In genomic region chr11:34448223-34448994, GRCh38 we compare ENCODE assay signal across 17 cellular contexts. TPM values are rescaled to one million over a fixed set of nuclear protein-coding genes. Genes with fewer than 3 reads are reported as not detected.
DNase-seq lines count a peak whose midpoint lies in the region; ATAC-seq and TF ChIP-seq lines count a peak whose summit lies in the region.
"Had no signal": no experiment of that assay in that cellular context is flagged by ENCODE, and none has a peak within 500 bp of the region (broad histone marks: within the 10 kb centered on the region; RNA-seq: fewer than 3 reads in every experiment).

No MANE protein-coding gene starts in this region.

- TF ChIP-seq CTCF in activated B cell treated with CpG ODN at 0.5 μM for 24 hours (IDR thresholded peaks at IDR 0.05): no peak
- no peak for TF ChIP-seq CTCF in natural killer cell (IDR thresholded peaks at IDR 0.05)
- no peak for TF ChIP-seq CTCF in tibial artery (IDR thresholded peaks at IDR 0.05)

- peaks cover 35% of the 10 kb centered on the region for H3K36me3 ChIP-seq in CD4-positive, alpha-beta memory T cell (ENCODE audit: insufficient read depth, low read length)
- peaks cover 19 to 46% (median 45%) of the 10 kb centered on the region in 3 donors for H3K36me3 ChIP-seq in tibial artery

- no peaks in the 10 kb centered on the region for H3K9me3 Mint-ChIP-seq in CD4-positive, alpha-beta memory T cell
- H3K9me3 Mint-ChIP-seq in activated B cell treated with CpG ODN at 0.5 μM for 24 hours: no peaks in the 10 kb centered on the region
- H3K9me3 Mint-ChIP-seq in natural killer cell: no peaks in the 10 kb centered on the region
- H3K9me3 Mint-ChIP-seq: activated T-cell treated with anti-CD3 and anti-CD28 coated beads, Interleukin-2, amount 50 U/mL, for 4 hours; dendritic cell treated with granulocyte-macrophage colony-stimulating factor and Interleukin-4, amounts not matched to agents 40 ng/mL and 50 ng/mL, for 4 days had no signal

- peak overlapping the region in 5 of 7 donors; percentile 21 to 73 (median 29) for H3K27ac Mint-ChIP-seq in CD4-positive, alpha-beta memory T cell
- H3K27ac Mint-ChIP-seq in activated B cell treated with CpG ODN at 0.5 μM for 24 hours (peak overlapping the region; percentile 47), natural killer cell (peak overlapping the region; percentile 63 to 68)
- H3K27ac Mint-ChIP-seq: dendritic cell treated with granulocyte-macrophage colony-stimulating factor and Interleukin-4, amounts not matched to agents 40 ng/mL and 50 ng/mL, for 4 days had no signal

- no peaks in the 10 kb centered on the region for H3K27me3 ChIP-seq in CD4-positive, alpha-beta memory T cell (ENCODE audit: insufficient read depth, low read length)
- no peaks in the 10 kb centered on the region for H3K27me3 ChIP-seq in tibial artery
- H3K27me3 ChIP-seq: heart right ventricle had no signal

- CTCF ChIA-PET in CD4-positive, alpha-beta memory T cell (lab: Charles Lee; ENCODE audit: partially characterized antibody): interaction anchor here (0.7 to 2.2 kb wide), 4 partner anchors 11 to 90 kb away, joined by 3 to 6 read pairs (median 4); partner anchors contain the start of genes ABTB2 and ELF5
- CTCF ChIA-PET in activated B cell treated with CpG ODN at 0.5 μM for 24 hours (lab: Charles Lee): no interaction called here

- no peak overlapping the region for H3K4me3 ChIP-seq in CD4-positive, alpha-beta memory T cell (ENCODE audit: low read length in 2 of 2)
- no peak overlapping the region for H3K4me3 ChIP-seq in tibial artery
- H3K4me3 ChIP-seq: heart right ventricle, lung had no signal

- peaks cover 29 to 45% (median 37%) of the 10 kb centered on the region in 4 donors for H3K4me1 Mint-ChIP-seq in CD4-positive, alpha-beta memory T cell
- H3K4me1 Mint-ChIP-seq in activated B cell treated with CpG ODN at 0.5 μM for 24 hours: peaks cover 59% of the 10 kb centered on the region
- peaks cover 33 to 50% of the 10 kb centered on the region in 2 donors for H3K4me1 Mint-ChIP-seq in natural killer cell

- H3K36me3 Mint-ChIP-seq in CD4-positive, alpha-beta memory T cell: peaks cover 29 to 40% of the 10 kb centered on the region in 2 donors
- H3K36me3 Mint-ChIP-seq in activated B cell treated with CpG ODN at 0.5 μM for 24 hours (ENCODE audit: low read depth) (peaks cover 57% of the 10 kb centered on the region), natural killer cell (peaks cover 16% of the 10 kb centered on the region)

- H3K4me3 Mint-ChIP-seq in CD4-positive, alpha-beta memory T cell: peak overlapping the region in 5 of 8 donors; percentile 19 to 72 (median 25)
- peak overlapping the region; percentile 30 for H3K4me3 Mint-ChIP-seq in activated B cell treated with CpG ODN at 0.5 μM for 24 hours
- H3K4me3 Mint-ChIP-seq in natural killer cell: no peak overlapping the region
- H3K4me3 Mint-ChIP-seq: activated T-cell treated with anti-CD3 and anti-CD28 coated beads, Interleukin-2, amount 50 U/mL, for 4 hours; dendritic cell treated with granulocyte-macrophage colony-stimulating factor and Interleukin-4, amounts not matched to agents 40 ng/mL and 50 ng/mL, for 4 days had no signal

- intact Hi-C loops in CD4-positive, alpha-beta memory T cell (cut with micrococcal nuclease): no loop called here
- intact Hi-C loops in activated B cell treated with CpG ODN at 0.5 μM for 24 hours (cut with micrococcal nuclease): no loop called here
- intact Hi-C loops in natural killer cell (cut with micrococcal nuclease): no loop called here
- intact Hi-C loops in tibial artery (cut with DNase I; ENCODE audit: low total_unique reads): loop anchor here (5.0 kb wide), 1 partner anchor 1024 kb away; no protein-coding TSS in a partner anchor

- ATAC-seq in GM18909 (IDR thresholded peaks at IDR 0.05; ENCODE audit: poor library complexity, unreplicated experiment) (peak; percentile 12), activated B cell treated with CpG ODN at 0.5 μM for 24 hours (ENCODE audit: low read depth) (no peak), natural killer cell (no peak)
- ATAC-seq: activated T-cell treated with anti-CD3 and anti-CD28 coated beads, Interleukin-2, amount 50 U/mL, for 4 hours; heart right ventricle had no signal

- peaks cover 23% of the 10 kb centered on the region for H3K4me1 ChIP-seq in CD4-positive, alpha-beta memory T cell (ENCODE audit: insufficient read depth, low read length)
- H3K4me1 ChIP-seq in tibial artery: no peaks in the 10 kb centered on the region
- H3K4me1 ChIP-seq: parathyroid adenoma had no signal

- DNase-seq in CD4-positive, alpha-beta memory T cell: no peak
- DNase-seq in activated B cell treated with CpG ODN at 0.5 μM for 24 hours: no peak
- DNase-seq in natural killer cell: no peak
- DNase-seq in NCI-H1930 (lab: John Stamatoyannopoulos, UW): no peak
- no peak for DNase-seq in NCI-H524 treated with DMSO at 0.1 percent for 48 hours (lab: John Stamatoyannopoulos, UW)
- DNase-seq in tibial artery: no peak
- no peak for DNase-seq in T-helper 1 cell
- DNase-seq: activated CD4-positive, alpha-beta T cell treated with anti-CD3 and anti-CD28 coated beads for 4 hours; activated T-cell treated with anti-CD3 and anti-CD28 coated beads, Interleukin-2, amount 50 U/mL, for 4 hours; C1 segment of cervical spinal cord; heart right ventricle; NCI-H2029 had no signal

- no peaks in the 10 kb centered on the region for H3K9me3 ChIP-seq in CD4-positive, alpha-beta memory T cell (ENCODE audit: control insufficient read depth in 1 of 2, low read length in 2 of 2)
- no peaks in the 10 kb centered on the region for H3K9me3 ChIP-seq in tibial artery
- H3K9me3 ChIP-seq: heart right ventricle had no signal

- POLR2A ChIA-PET in CD4-positive, alpha-beta memory T cell (lab: Charles Lee; ENCODE audit: partially characterized antibody): interaction anchor here (1.1 to 1.9 kb wide), 2 partner anchors 9 to 11 kb away, joined by 4 to 9 read pairs; no protein-coding TSS in a partner anchor
- POLR2A ChIA-PET in activated B cell treated with CpG ODN at 0.5 μM for 24 hours (lab: Charles Lee): interaction anchor here (0.6 to 1.0 kb wide), 4 partner anchors 9 to 909 kb away, joined by 3 to 4 read pairs (median 3); partner anchors contain the start of gene CAT

- no peaks in the 10 kb centered on the region for H3K27me3 Mint-ChIP-seq in CD4-positive, alpha-beta memory T cell
- H3K27me3 Mint-ChIP-seq in activated B cell treated with CpG ODN at 0.5 μM for 24 hours (no peaks in the 10 kb centered on the region), natural killer cell (ENCODE audit: low read depth in 2 of 2) (no peaks in the 10 kb centered on the region)
- H3K27me3 Mint-ChIP-seq: dendritic cell treated with granulocyte-macrophage colony-stimulating factor and Interleukin-4, amounts not matched to agents 40 ng/mL and 50 ng/mL, for 4 days had no signal

- H3K27ac ChIP-seq in CD4-positive, alpha-beta memory T cell (ENCODE audit: low read depth, low read length): no peak overlapping the region
- H3K27ac ChIP-seq in tibial artery: no peak overlapping the region
- H3K27ac ChIP-seq: parathyroid adenoma, RWPE1 had no signal

RNA-seq across cellular contexts. Expression of gene CAT, which starts 9.7 kb away (rescaled TPM):
- total RNA-seq in CD4-positive, alpha-beta memory T cell: 10 to 100 TPM; 35.1 to 38.4 TPM
- polyA plus RNA-seq in CD4-positive, alpha-beta memory T cell: 100 to 1,000 TPM in 1 of 2 donors, 10 to 100 TPM in 1; 81.1 to 156 TPM
- 79.8 and 81.2 TPM in 2 replicates for total RNA-seq in activated B cell treated with CpG ODN at 0.5 μM for 24 hours
- total RNA-seq in natural killer cell: 10 to 100 TPM; 31.0 to 43.9 (median 36.3) TPM
